In genomic region chr6:84357631-84358030, GRCh38 we compare ENCODE assay signal across 38 cellular contexts.
"Had no signal": no experiment of that assay in that cellular context is flagged by ENCODE, and none has a peak within 500 bp of the region (broad histone marks: within the 10 kb centered on the region; RNA-seq: fewer than 3 reads in every experiment).

No MANE protein-coding gene starts in this region.

- H3K4me1 Mint-ChIP-seq: activated CD4-positive, alpha-beta memory T cell treated with anti-CD3 and anti-CD28 coated beads, Interleukin-2, amount 10 ng/mL, durations not matched to agents 7 days and 5 days; activated CD4-positive, alpha-beta T cell treated with anti-CD3 and anti-CD28 coated beads for 36 hours; activated CD4-positive, alpha-beta T cell treated with anti-CD3 and anti-CD28 coated beads, Interleukin-2, amount 10 ng/mL, durations not matched to agents 7 days and 5 days; activated CD8-positive, alpha-beta memory T cell treated with anti-CD3 and anti-CD28 coated beads, Interleukin-2, amount 10 ng/mL, durations not matched to agents 7 days and 5 days; activated naive CD4-positive, alpha-beta T cell treated with anti-CD3 and anti-CD28 coated beads, Interleukin-2, amount 10 ng/mL, durations not matched to agents 7 days and 5 days; activated naive CD4-positive, alpha-beta T cell treated with anti-CD3 and anti-CD28 coated beads, Interleukin-2, amount 50 U/mL, for 24 hours; activated naive CD8-positive, alpha-beta T cell treated with anti-CD3 and anti-CD28 coated beads, Interleukin-2, amount 10 ng/mL, durations not matched to agents 7 days and 5 days; activated naive CD8-positive, alpha-beta T cell treated with anti-CD3 and anti-CD28 coated beads, Interleukin-2, amount 50 U/mL, for 24 hours; brain; central memory CD8-positive, alpha-beta T cell; WTC11 had no signal

- H3K27me3 Mint-ChIP-seq: activated CD4-positive, alpha-beta memory T cell treated with anti-CD3 and anti-CD28 coated beads, Interleukin-2, amount 10 ng/mL, durations not matched to agents 7 days and 5 days; activated CD4-positive, alpha-beta T cell treated with anti-CD3 and anti-CD28 coated beads for 36 hours; activated CD4-positive, alpha-beta T cell treated with anti-CD3 and anti-CD28 coated beads, Interleukin-2, amount 10 ng/mL, durations not matched to agents 7 days and 5 days; activated CD8-positive, alpha-beta memory T cell treated with anti-CD3 and anti-CD28 coated beads, Interleukin-2, amount 10 ng/mL, durations not matched to agents 7 days and 5 days; activated naive CD4-positive, alpha-beta T cell treated with anti-CD3 and anti-CD28 coated beads, Interleukin-2, amount 10 ng/mL, durations not matched to agents 7 days and 5 days; activated naive CD8-positive, alpha-beta T cell treated with anti-CD3 and anti-CD28 coated beads, Interleukin-2, amount 10 ng/mL, durations not matched to agents 7 days and 5 days; activated naive CD8-positive, alpha-beta T cell treated with anti-CD3 and anti-CD28 coated beads, Interleukin-2, amount 50 U/mL, for 24 hours; activated T-cell treated with anti-CD3 and anti-CD28 coated beads, Interleukin-2, amount 50 U/mL, for 24 hours; central memory CD8-positive, alpha-beta T cell had no signal

- H3K27ac ChIP-seq: ascending aorta, cardiac muscle cell, WERI-Rb-1 had no signal

- H3K36me3 ChIP-seq: ascending aorta, cardiac muscle cell, WERI-Rb-1 had no signal

- H3K4me3 ChIP-seq: ascending aorta, cardiac muscle cell had no signal

- H3K27ac Mint-ChIP-seq: activated CD4-positive, alpha-beta memory T cell treated with anti-CD3 and anti-CD28 coated beads, Interleukin-2, amount 10 ng/mL, durations not matched to agents 7 days and 5 days; activated CD4-positive, alpha-beta T cell treated with anti-CD3 and anti-CD28 coated beads for 36 hours; activated CD4-positive, alpha-beta T cell treated with anti-CD3 and anti-CD28 coated beads, Interleukin-2, amount 10 ng/mL, durations not matched to agents 7 days and 5 days; activated CD8-positive, alpha-beta memory T cell treated with anti-CD3 and anti-CD28 coated beads, Interleukin-2, amount 10 ng/mL, durations not matched to agents 7 days and 5 days; activated CD8-positive, alpha-beta T cell treated with anti-CD3 and anti-CD28 coated beads, Interleukin-2, amount 10 ng/mL, durations not matched to agents 7 days and 5 days; activated naive CD4-positive, alpha-beta T cell treated with anti-CD3 and anti-CD28 coated beads, Interleukin-2, amount 10 ng/mL, durations not matched to agents 7 days and 5 days; activated naive CD4-positive, alpha-beta T cell treated with anti-CD3 and anti-CD28 coated beads, Interleukin-2, amount 50 U/mL, for 24 hours; activated naive CD8-positive, alpha-beta T cell; activated naive CD8-positive, alpha-beta T cell treated with anti-CD3 and anti-CD28 coated beads, Interleukin-2, amount 10 ng/mL, durations not matched to agents 7 days and 5 days; activated naive CD8-positive, alpha-beta T cell treated with anti-CD3 and anti-CD28 coated beads, Interleukin-2, amount 50 U/mL, for 24 hours; activated T-cell treated with anti-CD3 and anti-CD28 coated beads, Interleukin-2, amount 50 U/mL, for 24 hours; activated T-helper 2 cell treated with anti-CD3 and anti-CD28 coated beads, Interferon-gamma antibody, Interleukin-2, Interleukin-4, amounts not matched to agents 10 μg/mL and 5 μg/mL and 100 μg/mL, durations not matched to agents 14 hours and 24 hours and 36 hours; T-helper 1 cell treated with Interleukin-12 subunit alpha and Interleukin-12 subunit beta and Interleukin-4 antibody, amounts not matched to agents 30 μg/mL and 1 μg/mL, for 36 hours; T-helper 2 cell treated with Interferon-gamma antibody and Interleukin-4, amounts not matched to agents 5 μg/mL and 100 μg/mL, for 36 hours; WTC11 had no signal

- H3K4me1 ChIP-seq: ascending aorta had no signal

- H3K36me3 Mint-ChIP-seq: activated CD8-positive, alpha-beta memory T cell treated with anti-CD3 and anti-CD28 coated beads, Interleukin-2, amount 10 ng/mL, durations not matched to agents 7 days and 5 days; activated naive CD4-positive, alpha-beta T cell treated with anti-CD3 and anti-CD28 coated beads, Interleukin-2, amount 10 ng/mL, durations not matched to agents 7 days and 5 days; activated naive CD4-positive, alpha-beta T cell treated with anti-CD3 and anti-CD28 coated beads, Interleukin-2, amount 50 U/mL, for 24 hours; activated naive CD8-positive, alpha-beta T cell; activated naive CD8-positive, alpha-beta T cell treated with anti-CD3 and anti-CD28 coated beads, Interleukin-2, amount 10 ng/mL, durations not matched to agents 7 days and 5 days; brain; WTC11 had no signal

- FAIRE-seq: bronchial epithelial cell, TTC549 had no signal

- H3K9me3 Mint-ChIP-seq: activated CD4-positive, alpha-beta memory T cell treated with anti-CD3 and anti-CD28 coated beads, Interleukin-2, amount 10 ng/mL, durations not matched to agents 7 days and 5 days; activated CD4-positive, alpha-beta T cell treated with anti-CD3 and anti-CD28 coated beads, Interleukin-2, amount 10 ng/mL, durations not matched to agents 7 days and 5 days; activated naive CD4-positive, alpha-beta T cell treated with anti-CD3 and anti-CD28 coated beads, Interleukin-2, amount 10 ng/mL, durations not matched to agents 7 days and 5 days; activated naive CD4-positive, alpha-beta T cell treated with anti-CD3 and anti-CD28 coated beads, Interleukin-2, amount 50 U/mL, for 24 hours; activated naive CD8-positive, alpha-beta T cell treated with anti-CD3 and anti-CD28 coated beads, Interleukin-2, amount 10 ng/mL, durations not matched to agents 7 days and 5 days; activated naive CD8-positive, alpha-beta T cell treated with anti-CD3 and anti-CD28 coated beads, Interleukin-2, amount 50 U/mL, for 24 hours; activated T-cell treated with anti-CD3 and anti-CD28 coated beads, Interleukin-2, amount 50 U/mL, for 24 hours; activated T-helper 2 cell treated with anti-CD3 and anti-CD28 coated beads, Interferon-gamma antibody, Interleukin-2, Interleukin-4, amounts not matched to agents 10 μg/mL and 5 μg/mL and 100 μg/mL, durations not matched to agents 14 hours and 24 hours and 36 hours; T-helper 1 cell treated with Interleukin-12 subunit alpha and Interleukin-12 subunit beta and Interleukin-4 antibody, amounts not matched to agents 30 μg/mL and 1 μg/mL, for 36 hours; T-helper 2 cell treated with Interferon-gamma antibody and Interleukin-4, amounts not matched to agents 5 μg/mL and 100 μg/mL, for 36 hours had no signal

- DNase-seq: activated CD4-positive, alpha-beta memory T cell treated with anti-CD3 and anti-CD28 coated beads, Interleukin-2, amount 10 ng/mL, durations not matched to agents 7 days and 5 days; activated CD4-positive, alpha-beta T cell treated with anti-CD3 and anti-CD28 coated beads for 1 hour; activated CD4-positive, alpha-beta T cell treated with anti-CD3 and anti-CD28 coated beads for 36 hours; activated CD4-positive, alpha-beta T cell treated with anti-CD3 and anti-CD28 coated beads for 48 hours; activated CD4-positive, alpha-beta T cell treated with anti-CD3 and anti-CD28 coated beads, Interleukin-2, amount 10 ng/mL, durations not matched to agents 7 days and 5 days; activated CD4-positive, alpha-beta T cell treated with anti-CD3 and anti-CD28 coated beads, Interleukin-2, amount 50 U/mL, for 48 hours; activated CD4-positive, CD25-positive, alpha-beta regulatory T cell; activated CD8-positive, alpha-beta memory T cell treated with anti-CD3 and anti-CD28 coated beads for 24 hours; activated CD8-positive, alpha-beta memory T cell treated with anti-CD3 and anti-CD28 coated beads, Interleukin-2, amount 10 ng/mL, durations not matched to agents 7 days and 5 days; activated CD8-positive, alpha-beta memory T cell treated with anti-CD3 and anti-CD28 coated beads, Interleukin-2, amount 50 U/mL, for 48 hours; activated CD8-positive, alpha-beta T cell treated with anti-CD3 and anti-CD28 coated beads, Interleukin-2, amount 10 ng/mL, durations not matched to agents 7 days and 5 days; activated effector memory CD4-positive, alpha-beta T cell treated with Interleukin-2 at 50 U/mL for 16 hours; activated gamma-delta T cell; activated naive CD4-positive, alpha-beta T cell treated with anti-CD3 and anti-CD28 coated beads, Interleukin-2, amount 10 ng/mL, durations not matched to agents 7 days and 5 days; activated naive CD4-positive, alpha-beta T cell treated with Interleukin-2 at 50 U/mL for 16 hours; activated naive CD8-positive, alpha-beta T cell treated with anti-CD3 and anti-CD28 coated beads, Interleukin-2, amount 10 ng/mL, durations not matched to agents 7 days and 5 days; activated naive CD8-positive, alpha-beta T cell treated with anti-CD3 and anti-CD28 coated beads, Interleukin-2, amount 50 U/mL, for 24 hours; activated T-cell treated with anti-CD3 and anti-CD28 coated beads, Interleukin-2, amount 50 U/mL, for 24 hours; activated T-cell treated with anti-CD3 and anti-CD28 coated beads, Interleukin-2, amount 50 U/mL, for 48 hours; amygdala; anterior cingulate cortex; cerebellar nuclear complex; T-helper 1 cell; T-helper 2 cell; T-helper 9 cell; WERI-Rb-1 had no signal

- H3K4me3 Mint-ChIP-seq: activated CD4-positive, alpha-beta memory T cell treated with anti-CD3 and anti-CD28 coated beads, Interleukin-2, amount 10 ng/mL, durations not matched to agents 7 days and 5 days; activated CD4-positive, alpha-beta T cell treated with anti-CD3 and anti-CD28 coated beads for 36 hours; activated CD4-positive, alpha-beta T cell treated with anti-CD3 and anti-CD28 coated beads, Interleukin-2, amount 10 ng/mL, durations not matched to agents 7 days and 5 days; activated CD8-positive, alpha-beta memory T cell treated with anti-CD3 and anti-CD28 coated beads, Interleukin-2, amount 10 ng/mL, durations not matched to agents 7 days and 5 days; activated CD8-positive, alpha-beta T cell treated with anti-CD3 and anti-CD28 coated beads, Interleukin-2, amount 10 ng/mL, durations not matched to agents 7 days and 5 days; activated naive CD4-positive, alpha-beta T cell treated with anti-CD3 and anti-CD28 coated beads, Interleukin-2, amount 10 ng/mL, durations not matched to agents 7 days and 5 days; activated naive CD4-positive, alpha-beta T cell treated with anti-CD3 and anti-CD28 coated beads, Interleukin-2, amount 50 U/mL, for 24 hours; activated naive CD8-positive, alpha-beta T cell; activated naive CD8-positive, alpha-beta T cell treated with anti-CD3 and anti-CD28 coated beads, Interleukin-2, amount 10 ng/mL, durations not matched to agents 7 days and 5 days; activated naive CD8-positive, alpha-beta T cell treated with anti-CD3 and anti-CD28 coated beads, Interleukin-2, amount 50 U/mL, for 24 hours; activated T-cell treated with anti-CD3 and anti-CD28 coated beads, Interleukin-2, amount 50 U/mL, for 24 hours; brain; central memory CD8-positive, alpha-beta T cell; T-helper 1 cell treated with Interleukin-12 subunit alpha and Interleukin-12 subunit beta and Interleukin-4 antibody, amounts not matched to agents 30 μg/mL and 1 μg/mL, for 36 hours; T-helper 2 cell treated with Interferon-gamma antibody and Interleukin-4, amounts not matched to agents 5 μg/mL and 100 μg/mL, for 36 hours; WTC11 had no signal

- H3K9me3 ChIP-seq: ascending aorta had no signal
